ENCODE assay signal across 25 cellular contexts in genomic region chr5:170223906-170224305, GRCh38. TPM values are rescaled to one million over a fixed set of nuclear protein-coding genes. Genes with fewer than 3 reads are reported as not detected.
"Had no signal": no experiment of that assay in that cellular context is flagged by ENCODE, and none has a peak within 500 bp of the region (broad histone marks: within the 10 kb centered on the region; RNA-seq: fewer than 3 reads in every experiment).

No MANE protein-coding gene starts in this region.

- H3K4me3 Mint-ChIP-seq: activated CD4-positive, alpha-beta memory T cell treated with anti-CD3 and anti-CD28 coated beads, Interleukin-2, amount 10 ng/mL, durations not matched to agents 7 days and 5 days; activated CD4-positive, alpha-beta T cell treated with anti-CD3 and anti-CD28 coated beads for 36 hours; activated CD8-positive, alpha-beta memory T cell treated with anti-CD3 and anti-CD28 coated beads, Interleukin-2, amount 10 ng/mL, durations not matched to agents 7 days and 5 days; activated naive CD8-positive, alpha-beta T cell treated with anti-CD3 and anti-CD28 coated beads, Interleukin-2, amount 10 ng/mL, durations not matched to agents 7 days and 5 days; activated T-helper 17 cell treated with anti-CD3 and anti-CD28 coated beads, Interleukin-2, amount 50 U/mL, for 72 hours; central memory CD8-positive, alpha-beta T cell; stimulated activated naive B cell treated with anti-CD40 and anti-IgM and Interleukin-4, amounts not matched to agents 10 μg/mL and 1 μg/mL and 100 μg/mL, for 72 hours; T-helper 2 cell treated with Interferon-gamma antibody and Interleukin-4, amounts not matched to agents 5 μg/mL and 100 μg/mL, for 36 hours; WTC11 had no signal

- H3K9me3 Mint-ChIP-seq: activated CD4-positive, alpha-beta memory T cell treated with anti-CD3 and anti-CD28 coated beads, Interleukin-2, amount 10 ng/mL, durations not matched to agents 7 days and 5 days; activated naive CD8-positive, alpha-beta T cell treated with anti-CD3 and anti-CD28 coated beads, Interleukin-2, amount 10 ng/mL, durations not matched to agents 7 days and 5 days; activated T-helper 17 cell treated with anti-CD3 and anti-CD28 coated beads, Interleukin-2, amount 50 U/mL, for 72 hours; central memory CD8-positive, alpha-beta T cell; stimulated activated naive B cell treated with anti-CD40 and anti-IgM and Interleukin-4, amounts not matched to agents 10 μg/mL and 1 μg/mL and 100 μg/mL, for 72 hours; T-helper 2 cell treated with Interferon-gamma antibody and Interleukin-4, amounts not matched to agents 5 μg/mL and 100 μg/mL, for 36 hours; WTC11 had no signal

- H3K4me3 ChIP-seq: body of pancreas, esophagus squamous epithelium, ovary, psoas muscle, skin epidermis, upper lobe of right lung had no signal

- H3K27me3 ChIP-seq: body of pancreas, esophagus squamous epithelium, ovary, upper lobe of right lung had no signal

- DNase-seq: activated CD4-positive, alpha-beta memory T cell treated with anti-CD3 and anti-CD28 coated beads, Interleukin-2, amount 10 ng/mL, durations not matched to agents 7 days and 5 days; activated CD4-positive, alpha-beta T cell treated with anti-CD3 and anti-CD28 coated beads for 36 hours; activated CD8-positive, alpha-beta memory T cell treated with anti-CD3 and anti-CD28 coated beads, Interleukin-2, amount 10 ng/mL, durations not matched to agents 7 days and 5 days; activated naive CD4-positive, alpha-beta T cell treated with Interleukin-2 at 50 U/mL for 16 hours; activated naive CD8-positive, alpha-beta T cell treated with anti-CD3 and anti-CD28 coated beads, Interleukin-2, amount 10 ng/mL, durations not matched to agents 7 days and 5 days; body of pancreas; cortex of kidney; esophagus squamous epithelium; hippocampal formation; islet precursor cell; ovary; psoas muscle; right cardiac atrium; stimulated activated naive B cell treated with anti-CD40 and anti-IgM and Interleukin-4, amounts not matched to agents 10 μg/mL and 1 μg/mL and 100 μg/mL, for 72 hours; upper lobe of right lung had no signal

- H3K36me3 ChIP-seq: esophagus squamous epithelium, ovary, upper lobe of right lung had no signal

- H3K9me3 ChIP-seq: body of pancreas, esophagus squamous epithelium, ovary, psoas muscle, upper lobe of right lung had no signal

- H3K27ac ChIP-seq: body of pancreas, ovary, psoas muscle, upper lobe of right lung had no signal

- H3K27me3 Mint-ChIP-seq: activated CD4-positive, alpha-beta memory T cell treated with anti-CD3 and anti-CD28 coated beads, Interleukin-2, amount 10 ng/mL, durations not matched to agents 7 days and 5 days; activated CD4-positive, alpha-beta T cell treated with anti-CD3 and anti-CD28 coated beads for 36 hours; activated CD8-positive, alpha-beta memory T cell treated with anti-CD3 and anti-CD28 coated beads, Interleukin-2, amount 10 ng/mL, durations not matched to agents 7 days and 5 days; activated T-helper 17 cell treated with anti-CD3 and anti-CD28 coated beads, Interleukin-2, amount 50 U/mL, for 72 hours; central memory CD8-positive, alpha-beta T cell had no signal

- H3K4me1 ChIP-seq: body of pancreas, psoas muscle had no signal

- FAIRE-seq: endometrium had no signal

- H3K4me1 Mint-ChIP-seq: activated T-helper 17 cell treated with anti-CD3 and anti-CD28 coated beads, Interleukin-2, amount 50 U/mL, for 72 hours had no signal

- H3K36me3 Mint-ChIP-seq: activated CD8-positive, alpha-beta memory T cell treated with anti-CD3 and anti-CD28 coated beads, Interleukin-2, amount 10 ng/mL, durations not matched to agents 7 days and 5 days; stimulated activated naive B cell treated with anti-CD40 and anti-IgM and Interleukin-4, amounts not matched to agents 10 μg/mL and 1 μg/mL and 100 μg/mL, for 72 hours; WTC11 had no signal

- H3K27ac Mint-ChIP-seq: activated CD4-positive, alpha-beta memory T cell treated with anti-CD3 and anti-CD28 coated beads, Interleukin-2, amount 10 ng/mL, durations not matched to agents 7 days and 5 days; activated CD4-positive, alpha-beta T cell treated with anti-CD3 and anti-CD28 coated beads for 36 hours; activated CD8-positive, alpha-beta memory T cell treated with anti-CD3 and anti-CD28 coated beads, Interleukin-2, amount 10 ng/mL, durations not matched to agents 7 days and 5 days; activated naive CD8-positive, alpha-beta T cell treated with anti-CD3 and anti-CD28 coated beads, Interleukin-2, amount 10 ng/mL, durations not matched to agents 7 days and 5 days; activated T-helper 17 cell treated with anti-CD3 and anti-CD28 coated beads, Interleukin-2, amount 50 U/mL, for 72 hours; stimulated activated naive B cell treated with anti-CD40 and anti-IgM and Interleukin-4, amounts not matched to agents 10 μg/mL and 1 μg/mL and 100 μg/mL, for 72 hours; T-helper 2 cell treated with Interferon-gamma antibody and Interleukin-4, amounts not matched to agents 5 μg/mL and 100 μg/mL, for 36 hours; WTC11 had no signal

RNA-seq across cellular contexts. Expression of gene C5orf58, which starts 8.9 kb away (rescaled TPM):
- total RNA-seq: activated CD4-positive, alpha-beta memory T cell treated with anti-CD3 and anti-CD28 coated beads, Interleukin-2, amount 10 ng/mL, durations not matched to agents 7 days and 5 days; activated CD4-positive, alpha-beta T cell treated with anti-CD3 and anti-CD28 coated beads for 36 hours; activated CD8-positive, alpha-beta memory T cell treated with anti-CD3 and anti-CD28 coated beads, Interleukin-2, amount 10 ng/mL, durations not matched to agents 7 days and 5 days; activated naive CD8-positive, alpha-beta T cell treated with anti-CD3 and anti-CD28 coated beads, Interleukin-2, amount 10 ng/mL, durations not matched to agents 7 days and 5 days; activated T-helper 17 cell treated with anti-CD3 and anti-CD28 coated beads, Interleukin-2, amount 50 U/mL, for 72 hours; body of pancreas; esophagus squamous epithelium; fibroblast of villous mesenchyme; glomerular endothelial cell; lung microvascular endothelial cell; mononuclear cell; ovary; psoas muscle; upper lobe of right lung had no signal
- polyA plus RNA-seq: psoas muscle had no signal
